ENCODE assay signal across 7 cellular contexts in the genomic region with DNA sequence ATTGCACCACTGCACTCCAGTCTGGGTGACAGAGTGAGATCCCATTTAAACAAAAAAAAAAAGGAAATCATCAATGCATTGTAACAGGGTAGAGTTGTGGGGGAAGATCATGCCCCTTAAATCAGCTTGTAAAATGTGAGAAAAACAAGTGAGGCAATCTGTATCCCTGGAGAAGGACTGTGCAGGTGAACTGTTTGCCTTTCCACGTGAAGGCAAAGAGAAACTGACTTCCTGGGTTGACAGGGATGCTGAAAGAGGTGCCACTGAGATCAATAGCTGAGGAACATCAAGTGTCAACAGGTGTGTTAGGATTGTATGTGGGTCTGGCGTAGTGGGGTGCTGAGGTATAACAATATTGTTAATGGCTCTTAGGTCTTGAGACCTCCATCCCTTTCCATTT.
"Had no signal": no experiment of that assay in that cellular context is flagged by ENCODE, and none has a peak within 500 bp of the region (broad histone marks: within the 10 kb centered on the region; RNA-seq: fewer than 3 reads in every experiment).

No MANE protein-coding gene starts in this region.

- DNase-seq: GOT3, H7, IMR-90, KG1 had no signal

- ATAC-seq: HCT116, K562 had no signal

- H3K36me3 ChIP-seq: HAP-1 had no signal

- H3K4me3 ChIP-seq: HAP-1, K562 had no signal
